Comparison of ENCODE assay signal across 1 cellular context in the genomic region with DNA sequence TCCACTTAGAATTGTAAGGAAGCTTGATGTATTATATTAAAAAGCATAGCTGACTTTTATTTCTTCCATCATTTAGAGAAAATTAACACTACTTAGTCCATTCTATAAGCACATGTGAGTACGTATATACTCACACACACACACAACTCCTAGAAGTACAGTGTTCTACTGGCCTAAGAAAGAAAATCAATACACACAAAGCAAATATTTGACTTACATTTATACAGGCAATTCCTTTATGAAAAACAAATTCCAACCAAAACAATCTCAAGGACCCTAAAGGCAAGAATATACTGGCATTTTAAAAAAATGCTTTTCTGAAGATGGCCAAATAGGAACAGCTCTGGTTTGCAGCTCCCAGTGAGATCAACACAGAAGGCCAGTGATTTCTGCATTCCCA.
TF ChIP-seq lines count a peak whose summit lies in the region.

No MANE protein-coding gene starts in this region.

TF ChIP-seq in HepG2, 621 proteins besides CTCF, POLR2A, EP300 and RAD21 (continued from another document and continues in another):
- TF ChIP-seq SOX13 (IDR thresholded peaks at IDR 0.05) (no peak), SOX13 (CRISPR knock-in tag; conservative IDR thresholded peaks at IDR 0.05 in 1 of 2, IDR thresholded peaks at IDR 0.05 in 1 of 2) (peak in 1 of 2 experiments; percentile 70; a peak in 2 of 4 replicates), MATR3 (CRISPR knock-in tag; IDR thresholded peaks at IDR 0.05) (no peak), NAIF1 (CRISPR knock-in tag; IDR thresholded peaks at IDR 0.05; ENCODE audit: borderline replicate concordance) (no peak), ATF6 (CRISPR knock-in tag; conservative IDR thresholded peaks at IDR 0.05) (no peak), ZSCAN30 (CRISPR knock-in tag; IDR thresholded peaks at IDR 0.05) (no peak), ARID5B (CRISPR knock-in tag; IDR thresholded peaks at IDR 0.05) (peak; percentile 80), BCL6 (CRISPR knock-in tag; IDR thresholded peaks at IDR 0.05) (peak; percentile 91), MIXL1 (CRISPR knock-in tag; IDR thresholded peaks at IDR 0.05) (0 out of 2 replicates have a peak, but pooled peaks have one; percentile 23), ZNF652 (CRISPR knock-in tag; IDR thresholded peaks at IDR 0.05; ENCODE audit: borderline replicate concordance, low read depth) (0 out of 2 replicates have a peak, but pooled peaks have one; percentile 20), ZNF547 (CRISPR knock-in tag; IDR thresholded peaks at IDR 0.05) (no peak), ZNF710 (CRISPR knock-in tag; IDR thresholded peaks at IDR 0.05; ENCODE audit: borderline replicate concordance) (no peak), FOXP1 (IDR thresholded peaks at IDR 0.05) (no peak), FOXP1 (CRISPR knock-in tag; IDR thresholded peaks at IDR 0.05) (peak; percentile 46; the same call in 1 of the 2 replicates), ZNF672 (CRISPR knock-in tag; IDR thresholded peaks at IDR 0.05) (no peak), GATAD2A (CRISPR knock-in tag; IDR thresholded peaks at IDR 0.05) (peak; percentile 79), HOXA5 (CRISPR knock-in tag; IDR thresholded peaks at IDR 0.05) (no peak), SPEN (CRISPR knock-in tag; IDR thresholded peaks at IDR 0.05; ENCODE audit: low read depth) (no peak), KAT2B (IDR thresholded peaks at IDR 0.05; ENCODE audit: borderline replicate concordance, low read depth, low read length) (no peak), ZNF546 (CRISPR knock-in tag; conservative IDR thresholded peaks at IDR 0.05) (no peak), AHDC1 (CRISPR knock-in tag; IDR thresholded peaks at IDR 0.05; ENCODE audit: borderline replicate concordance) (peak; percentile 53; the same call in 1 of the 2 replicates), KAT8 (CRISPR knock-in tag; IDR thresholded peaks at IDR 0.05) (peak; percentile 40; the same call in 1 of the 2 replicates), ELF3 (CRISPR knock-in tag; IDR thresholded peaks at IDR 0.05) (0 out of 2 replicates have a peak, but pooled peaks have one; percentile 25), RARA (CRISPR knock-in tag; IDR thresholded peaks at IDR 0.05) (peak; percentile 27; the same call in 1 of the 2 replicates), HNRNPL (IDR thresholded peaks at IDR 0.05; ENCODE audit: low read depth, low read length) (no peak), BORCS8-MEF2B (CRISPR knock-in tag; IDR thresholded peaks at IDR 0.05) (no peak), HMG20A (CRISPR knock-in tag; IDR thresholded peaks at IDR 0.05; ENCODE audit: borderline replicate concordance) (peak; percentile 76; the same call in 1 of the 2 replicates), ZFY (CRISPR knock-in tag; IDR thresholded peaks at IDR 0.05) (no peak), SOX5 (CRISPR knock-in tag; IDR thresholded peaks at IDR 0.05; ENCODE audit: borderline replicate concordance) (peak; percentile 58; the same call in 1 of the 2 replicates), TBX2 (CRISPR knock-in tag; IDR thresholded peaks at IDR 0.05; ENCODE audit: borderline replicate concordance) (no peak), NFKB2 (CRISPR knock-in tag; IDR thresholded peaks at IDR 0.05; ENCODE audit: borderline replicate concordance) (no peak), NCOA2 (CRISPR knock-in tag; IDR thresholded peaks at IDR 0.05) (peak; percentile 14; the same call in 1 of the 2 replicates)
- TF ChIP-seq, protein P1, sequence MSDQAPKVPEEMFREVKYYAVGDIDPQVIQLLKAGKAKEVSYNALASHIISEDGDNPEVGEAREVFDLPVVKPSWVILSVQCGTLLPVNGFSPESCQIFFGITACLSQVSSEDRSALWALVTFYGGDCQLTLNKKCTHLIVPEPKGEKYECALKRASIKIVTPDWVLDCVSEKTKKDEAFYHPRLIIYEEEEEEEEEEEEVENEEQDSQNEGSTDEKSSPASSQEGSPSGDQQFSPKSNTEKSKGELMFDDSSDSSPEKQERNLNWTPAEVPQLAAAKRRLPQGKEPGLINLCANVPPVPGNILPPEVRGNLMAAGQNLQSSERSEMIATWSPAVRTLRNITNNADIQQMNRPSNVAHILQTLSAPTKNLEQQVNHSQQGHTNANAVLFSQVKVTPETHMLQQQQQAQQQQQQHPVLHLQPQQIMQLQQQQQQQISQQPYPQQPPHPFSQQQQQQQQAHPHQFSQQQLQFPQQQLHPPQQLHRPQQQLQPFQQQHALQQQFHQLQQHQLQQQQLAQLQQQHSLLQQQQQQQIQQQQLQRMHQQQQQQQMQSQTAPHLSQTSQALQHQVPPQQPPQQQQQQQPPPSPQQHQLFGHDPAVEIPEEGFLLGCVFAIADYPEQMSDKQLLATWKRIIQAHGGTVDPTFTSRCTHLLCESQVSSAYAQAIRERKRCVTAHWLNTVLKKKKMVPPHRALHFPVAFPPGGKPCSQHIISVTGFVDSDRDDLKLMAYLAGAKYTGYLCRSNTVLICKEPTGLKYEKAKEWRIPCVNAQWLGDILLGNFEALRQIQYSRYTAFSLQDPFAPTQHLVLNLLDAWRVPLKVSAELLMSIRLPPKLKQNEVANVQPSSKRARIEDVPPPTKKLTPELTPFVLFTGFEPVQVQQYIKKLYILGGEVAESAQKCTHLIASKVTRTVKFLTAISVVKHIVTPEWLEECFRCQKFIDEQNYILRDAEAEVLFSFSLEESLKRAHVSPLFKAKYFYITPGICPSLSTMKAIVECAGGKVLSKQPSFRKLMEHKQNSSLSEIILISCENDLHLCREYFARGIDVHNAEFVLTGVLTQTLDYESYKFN (CRISPR knock-in tag; conservative IDR thresholded peaks at IDR 0.05) = peak; percentile 49
- TF ChIP-seq, protein P2, sequence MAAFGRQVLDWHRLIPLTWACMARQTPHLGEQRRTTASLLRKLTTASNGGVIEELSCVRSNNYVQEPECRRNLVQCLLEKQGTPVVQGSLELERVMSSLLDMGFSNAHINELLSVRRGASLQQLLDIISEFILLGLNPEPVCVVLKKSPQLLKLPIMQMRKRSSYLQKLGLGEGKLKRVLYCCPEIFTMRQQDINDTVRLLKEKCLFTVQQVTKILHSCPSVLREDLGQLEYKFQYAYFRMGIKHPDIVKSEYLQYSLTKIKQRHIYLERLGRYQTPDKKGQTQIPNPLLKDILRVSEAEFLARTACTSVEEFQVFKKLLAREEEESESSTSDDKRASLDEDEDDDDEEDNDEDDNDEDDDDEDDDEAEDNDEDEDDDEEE (CRISPR knock-in tag; IDR thresholded peaks at IDR 0.05) = no peak
- TF ChIP-seq, protein P3, sequence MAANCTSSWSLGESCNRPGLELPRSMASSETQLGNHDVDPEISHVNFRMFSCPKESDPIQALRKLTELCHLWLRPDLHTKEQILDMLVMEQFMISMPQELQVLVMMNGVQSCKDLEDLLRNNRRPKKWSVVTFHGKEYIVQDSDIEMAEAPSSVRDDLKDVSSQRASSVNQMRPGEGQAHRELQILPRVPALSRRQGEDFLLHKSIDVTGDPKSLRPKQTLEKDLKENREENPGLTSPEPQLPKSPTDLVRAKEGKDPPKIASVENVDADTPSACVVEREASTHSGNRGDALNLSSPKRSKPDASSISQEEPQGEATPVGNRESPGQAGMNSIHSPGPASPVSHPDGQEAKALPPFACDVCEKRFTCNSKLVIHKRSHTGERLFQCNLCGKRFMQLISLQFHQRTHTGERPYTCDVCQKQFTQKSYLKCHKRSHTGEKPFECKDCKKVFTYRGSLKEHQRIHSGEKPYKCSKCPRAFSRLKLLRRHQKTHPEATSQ (CRISPR knock-in tag; IDR thresholded peaks at IDR 0.05; ENCODE audit: borderline replicate concordance) = no peak
- TF ChIP-seq, protein P4, sequence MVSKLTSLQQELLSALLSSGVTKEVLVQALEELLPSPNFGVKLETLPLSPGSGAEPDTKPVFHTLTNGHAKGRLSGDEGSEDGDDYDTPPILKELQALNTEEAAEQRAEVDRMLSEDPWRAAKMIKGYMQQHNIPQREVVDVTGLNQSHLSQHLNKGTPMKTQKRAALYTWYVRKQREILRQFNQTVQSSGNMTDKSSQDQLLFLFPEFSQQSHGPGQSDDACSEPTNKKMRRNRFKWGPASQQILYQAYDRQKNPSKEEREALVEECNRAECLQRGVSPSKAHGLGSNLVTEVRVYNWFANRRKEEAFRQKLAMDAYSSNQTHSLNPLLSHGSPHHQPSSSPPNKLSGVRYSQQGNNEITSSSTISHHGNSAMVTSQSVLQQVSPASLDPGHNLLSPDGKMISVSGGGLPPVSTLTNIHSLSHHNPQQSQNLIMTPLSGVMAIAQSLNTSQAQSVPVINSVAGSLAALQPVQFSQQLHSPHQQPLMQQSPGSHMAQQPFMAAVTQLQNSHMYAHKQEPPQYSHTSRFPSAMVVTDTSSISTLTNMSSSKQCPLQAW (CRISPR knock-in tag; IDR thresholded peaks at IDR 0.05) = no peak
